ENCODE assay signal across 8 cellular contexts in genomic region chr17:74210191-74211140, GRCh38. TPM values are rescaled to one million over a fixed set of nuclear protein-coding genes. Genes with fewer than 3 reads are reported as not detected.
DNase-seq lines count a peak whose midpoint lies in the region; ATAC-seq and TF ChIP-seq lines count a peak whose summit lies in the region.

No MANE protein-coding gene starts in this region.

- H4K8ac ChIP-seq in trophoblast cell (ENCODE audit: low read depth, low read length): peak overlapping the region; percentile 46

- no peak overlapping the region for H3K9ac ChIP-seq in DND-41 (ENCODE audit: low read depth, low read length)
- H3K9ac ChIP-seq in HUES64 (ENCODE audit: low read depth, low read length): peak overlapping the region; percentile 64
- no peak overlapping the region for H3K9ac ChIP-seq in SK-N-MC (ENCODE audit: insufficient read length)
- H3K9ac ChIP-seq in trophoblast cell (ENCODE audit: low read length): peak overlapping the region; percentile 20

- TF ChIP-seq EP300 in gastroesophageal sphincter (IDR thresholded peaks at IDR 0.05): no peak

- peaks cover 28% of the 10 kb centered on the region for H3K79me1 ChIP-seq in trophoblast cell (ENCODE audit: low read length)

- peak overlapping the region; percentile 40 for H2BK120ac ChIP-seq in trophoblast cell (ENCODE audit: insufficient read depth, low read length, poor library complexity)

- H3K18ac ChIP-seq in trophoblast cell (ENCODE audit: low read length): peak overlapping the region; percentile 63

- H3K27ac ChIP-seq in DND-41 (ENCODE audit: low read length) (no peak overlapping the region), HUES64 (ENCODE audit: low read depth, low read length) (peak overlapping the region; percentile 85), SK-N-MC (peak overlapping the region; percentile 61), gastroesophageal sphincter (peak overlapping the region in 3 of 4 donors; percentile 14 to 46 (median 29)), trophoblast cell (ENCODE audit: low read depth, low read length) (peak overlapping the region; percentile 96)

- TF ChIP-seq POLR2A in gastroesophageal sphincter (IDR thresholded peaks at IDR 0.05): no peak

- peak overlapping the region; percentile 50 for H3K14ac ChIP-seq in trophoblast cell (ENCODE audit: low read length)

- no peak overlapping the region for H4K12ac ChIP-seq in trophoblast cell (ENCODE audit: low read depth, low read length)

- H3K9me3 ChIP-seq in DND-41 (ENCODE audit: insufficient read depth, low read length, severe bottlenecking): no peaks in the 10 kb centered on the region
- H3K9me3 ChIP-seq in HUES64 (ENCODE audit: insufficient read depth, low read depth, low read length): no peaks in the 10 kb centered on the region
- H3K9me3 ChIP-seq in SK-N-MC (ENCODE audit: low read depth, low read length): no peaks in the 10 kb centered on the region
- no peaks in the 10 kb centered on the region for H3K9me3 ChIP-seq in gastroesophageal sphincter
- no peaks in the 10 kb centered on the region for H3K9me3 ChIP-seq in trophoblast cell (ENCODE audit: insufficient read depth, low read depth, low read length)

- no peaks in the 10 kb centered on the region for H3K27me3 ChIP-seq in DND-41 (ENCODE audit: insufficient read depth, low read length, poor library complexity)
- peaks cover 35% of the 10 kb centered on the region for H3K27me3 ChIP-seq in HUES64 (ENCODE audit: insufficient read depth, low read length)
- no peaks in the 10 kb centered on the region for H3K27me3 ChIP-seq in gastroesophageal sphincter
- no peaks in the 10 kb centered on the region for H3K27me3 ChIP-seq in trophoblast cell (ENCODE audit: insufficient read depth, low read length)

- H3K4me1 ChIP-seq in DND-41 (ENCODE audit: insufficient read depth, low read length) (peaks cover 37% of the 10 kb centered on the region), HUES64 (ENCODE audit: insufficient read depth, low read length) (peaks cover 24% of the 10 kb centered on the region), gastroesophageal sphincter (peaks cover 0 to 95% (median 42%) of the 10 kb centered on the region in 3 donors), trophoblast cell (ENCODE audit: control insufficient read depth in 1 of 2, insufficient read depth in 2 of 2, low read length in 2 of 2) (peaks cover 34 to 54% of the 10 kb centered on the region in 2 experiments)

- peaks cover 30% of the 10 kb centered on the region for H3K79me2 ChIP-seq in DND-41 (ENCODE audit: insufficient read depth, low read length)
- H3K79me2 ChIP-seq in trophoblast cell (ENCODE audit: control insufficient read depth, insufficient read depth, low read length, poor library complexity): peaks cover 3% of the 10 kb centered on the region

- H3K4me2 ChIP-seq in DND-41 (ENCODE audit: insufficient read depth, low read length) (no peak overlapping the region), trophoblast cell (ENCODE audit: low read length) (peak overlapping the region; percentile 46)

- H2AFZ ChIP-seq in DND-41 (ENCODE audit: low read depth, low read length) (no peak overlapping the region), trophoblast cell (ENCODE audit: insufficient read depth, low read length, poor library complexity) (no peak overlapping the region)

- H2AK5ac ChIP-seq in trophoblast cell (ENCODE audit: low read length): no peak overlapping the region

- intact Hi-C loops in activated naive CD4-positive, alpha-beta T cell treated with anti-CD3 and anti-CD28 coated beads for 36 hours (cut with micrococcal nuclease): loop anchor here (1.0 to 5.0 kb wide), 4 partner anchors 86 to 247 kb away; no protein-coding TSS in a partner anchor

- H3K4me3 ChIP-seq in DND-41 (ENCODE audit: low read depth in 1 of 2, low read length in 2 of 2) (no peak overlapping the region), HUES64 (ENCODE audit: low read length) (peak overlapping the region; percentile 17; the same call in 1 of the 2 replicates), SK-N-MC (no peak overlapping the region), gastroesophageal sphincter (no peak overlapping the region), trophoblast cell (ENCODE audit: low read depth, low read length) (no peak overlapping the region)

- H4K91ac ChIP-seq in trophoblast cell (ENCODE audit: low read depth, low read length): peak overlapping the region; percentile 67

- CTCF ChIA-PET in activated naive CD4-positive, alpha-beta T cell treated with anti-CD3 and anti-CD28 coated beads for 36 hours (lab: Charles Lee): interaction anchor here (0.6 to 1.5 kb wide), 3 partner anchors 58 to 90 kb away, joined by 3 to 4 read pairs (median 3); no protein-coding TSS in a partner anchor

- ATAC-seq in DND-41 (ENCODE audit: insufficient read depth, low read depth) (peak; percentile 60), gastroesophageal sphincter (no peak), HG03108 (IDR thresholded peaks at IDR 0.05; ENCODE audit: unreplicated experiment) (no peak)

- H2BK12ac ChIP-seq in trophoblast cell (ENCODE audit: low read length): peak overlapping the region; percentile 18

- TF ChIP-seq CTCF in DND-41 (IDR thresholded peaks at IDR 0.05; ENCODE audit: borderline replicate concordance, extremely low read depth, low read length, poor library complexity, severe bottlenecking): peak; percentile 96
- peak in 3 of 4 experiments; percentile 88 to 95 (median 93) for TF ChIP-seq CTCF in gastroesophageal sphincter (IDR thresholded peaks at IDR 0.05)
- TF ChIP-seq CTCF in type B pancreatic cell (conservative IDR thresholded peaks at IDR 0.05): peak; percentile 99

- H2BK5ac ChIP-seq in trophoblast cell (ENCODE audit: low read depth, low read length, poor library complexity): peak overlapping the region; percentile 86

- 48% methylated on average over 18 of the region's 18 CpGs for WGBS in HUES64
- WGBS in gastroesophageal sphincter (ENCODE audit: low coverage in 1 of 2), 2 donors: 28 to 36% methylated on average over 7 to 17 of the region's 18 CpGs
- no CpG with 5 or more reads among the region's 18 CpGs for WGBS in trophoblast cell (ENCODE audit: extremely low coverage, insufficient coverage, insufficient read length)

- H3K9me3 Mint-ChIP-seq in activated naive CD4-positive, alpha-beta T cell treated with anti-CD3 and anti-CD28 coated beads for 36 hours: no peaks in the 10 kb centered on the region
- H3K9me3 Mint-ChIP-seq in type B pancreatic cell: no peaks in the 10 kb centered on the region

- peak overlapping the region; percentile 8 for H3K4ac ChIP-seq in trophoblast cell (ENCODE audit: low read depth, low read length)

- H3K36me3 Mint-ChIP-seq in activated naive CD4-positive, alpha-beta T cell treated with anti-CD3 and anti-CD28 coated beads for 36 hours (ENCODE audit: low read depth): peaks cover 37% of the 10 kb centered on the region
- H3K36me3 Mint-ChIP-seq in type B pancreatic cell: peaks cover 20% of the 10 kb centered on the region

- no peak overlapping the region for H3K23ac ChIP-seq in trophoblast cell (ENCODE audit: low read length)

- H3K27me3 Mint-ChIP-seq in activated naive CD4-positive, alpha-beta T cell treated with anti-CD3 and anti-CD28 coated beads for 36 hours (ENCODE audit: low read depth): no peaks in the 10 kb centered on the region
- peaks cover 23% of the 10 kb centered on the region for H3K27me3 Mint-ChIP-seq in type B pancreatic cell

- H3K36me3 ChIP-seq in DND-41 (ENCODE audit: insufficient read depth, low read length) (peaks cover 63% of the 10 kb centered on the region), HUES64 (ENCODE audit: insufficient read depth, low read length) (peaks cover 51% of the 10 kb centered on the region), SK-N-MC (ENCODE audit: insufficient read depth, low read length) (peaks cover 59% of the 10 kb centered on the region), gastroesophageal sphincter (peaks cover 0 to 48% of the 10 kb centered on the region in 2 donors), trophoblast cell (ENCODE audit: control insufficient read depth in 1 of 2, insufficient read depth in 2 of 2, low read length in 2 of 2) (peaks cover 27 to 39% of the 10 kb centered on the region in 2 experiments)

- peak overlapping the region; percentile 12 for H3K4me3 Mint-ChIP-seq in activated naive CD4-positive, alpha-beta T cell treated with anti-CD3 and anti-CD28 coated beads for 36 hours
- H3K4me3 Mint-ChIP-seq in type B pancreatic cell: peak overlapping the region; percentile 71

- peak; percentile 77 for DNase-seq in DND-41
- no peak for DNase-seq in SK-N-MC (ENCODE audit: low read depth, low spot score)
- DNase-seq in activated naive CD4-positive, alpha-beta T cell treated with anti-CD3 and anti-CD28 coated beads for 36 hours: peak; percentile 89
- DNase-seq in trophoblast cell: peak; percentile 43 to 45
- no peak for DNase-seq in type B pancreatic cell (ENCODE audit: extremely low spot score, unreplicated experiment)

- peaks cover 78% of the 10 kb centered on the region for H4K20me1 ChIP-seq in DND-41 (ENCODE audit: insufficient read depth, low read length)

- peaks cover 75% of the 10 kb centered on the region for H3K4me1 Mint-ChIP-seq in activated naive CD4-positive, alpha-beta T cell treated with anti-CD3 and anti-CD28 coated beads for 36 hours (ENCODE audit: low read depth)
- H3K4me1 Mint-ChIP-seq in type B pancreatic cell (ENCODE audit: unreplicated experiment): peaks cover 44% of the 10 kb centered on the region

- peak overlapping the region; percentile 83 for H3K27ac Mint-ChIP-seq in activated naive CD4-positive, alpha-beta T cell treated with anti-CD3 and anti-CD28 coated beads for 36 hours
- H3K27ac Mint-ChIP-seq in type B pancreatic cell: peak overlapping the region; percentile 84

RNA-seq across cellular contexts. Expression of gene TTYH2, which starts 2.9 kb away (rescaled TPM):
- polyA plus RNA-seq in HUES64 (2013, experiment 1 of 2): 2.5 TPM
- polyA plus RNA-seq in HUES64 (2013, experiment 2 of 2): 4.6 TPM
- total RNA-seq in activated naive CD4-positive, alpha-beta T cell treated with anti-CD3 and anti-CD28 coated beads for 36 hours: 1 to 10 TPM; 2.5 to 2.8 TPM
- total RNA-seq in gastroesophageal sphincter (1 to 10 TPM; 5.5 to 7.7 (median 6.3) TPM), type B pancreatic cell (ENCODE audit: low replicate concordance) (2.2 and 12.4 TPM in 2 replicates)
- 2.8 and 3.0 TPM in 2 replicates for polyA plus RNA-seq in trophoblast cell (2013)

RNA-seq across cellular contexts. Expression of gene RPL38, which starts 7.0 kb away (rescaled TPM):
- 1,858 TPM for polyA plus RNA-seq in HUES64 (2013, experiment 1 of 2)
- 1,964 TPM for polyA plus RNA-seq in HUES64 (2013, experiment 2 of 2)
- total RNA-seq in activated naive CD4-positive, alpha-beta T cell treated with anti-CD3 and anti-CD28 coated beads for 36 hours: 1,000 to 10,000 TPM; 1,784 to 1,916 TPM
- total RNA-seq in gastroesophageal sphincter: 100 to 1,000 TPM; 407 to 628 (median 526) TPM
- 3,156 and 3,255 TPM in 2 replicates for polyA plus RNA-seq in trophoblast cell (2013)
- 1,028 and 1,111 TPM in 2 replicates for total RNA-seq in type B pancreatic cell (ENCODE audit: low replicate concordance)

Comparison
In these comparisons a context has a peak if more than half of its experiments do, and no peak if none do; other contexts are left out.
1. DNase-seq: peak in DND-41 (single experiment), activated naive CD4-positive, alpha-beta T cell treated with anti-CD3 and anti-CD28 coated beads for 36 hours (single experiment) and trophoblast cell (2 of 2); none in SK-N-MC (single experiment) and type B pancreatic cell (single experiment).
2. H3K9ac ChIP-seq: peak in HUES64 (single experiment) and trophoblast cell (single experiment); none in DND-41 (single experiment) and SK-N-MC (single experiment).
3. Peak in every context shown above with its lines, with median percentiles within 50 percentile points of each other: CTCF ChIP-seq.